In the genomic region with DNA sequence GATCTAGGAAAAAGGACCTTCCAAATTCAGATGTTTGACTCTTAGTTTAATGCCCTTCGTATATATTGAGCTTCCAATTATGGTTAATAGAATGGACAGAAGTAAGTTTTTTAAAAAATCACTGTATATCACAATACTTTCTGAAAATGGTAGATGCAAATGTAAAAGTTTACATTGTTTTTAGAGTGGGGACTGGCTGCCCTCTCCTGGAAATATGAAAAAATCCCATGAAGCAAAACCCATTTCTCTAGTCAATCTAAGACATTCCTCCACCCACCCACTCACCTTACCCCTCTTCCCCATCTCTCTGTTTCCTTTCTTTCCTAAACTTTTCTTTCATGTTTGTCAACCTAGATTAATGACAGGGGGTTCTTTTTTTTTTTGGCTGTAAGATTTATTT, we compare ENCODE assay signal across 11 cellular contexts.
DNase-seq lines count a peak whose midpoint lies in the region; ATAC-seq, FAIRE-seq and TF ChIP-seq lines count a peak whose summit lies in the region.
"Had no signal": no experiment of that assay in that cellular context is flagged by ENCODE, and none has a peak within 500 bp of the region (broad histone marks: within the 10 kb centered on the region; RNA-seq: fewer than 3 reads in every experiment).

No MANE protein-coding gene starts in this region.

- TF ChIP-seq CTCF in AG04450 (IDR thresholded peaks at IDR 0.05; ENCODE audit: low read depth, low read length) (peak; percentile 39), HCT116 (IDR thresholded peaks at IDR 0.05 in 2 of 3, conservative IDR thresholded peaks at IDR 0.05 in 1 of 3; ENCODE audit: borderline replicate concordance in 1 of 3, insufficient read depth in 1 of 3, low read depth in 2 of 3, low read length in 2 of 3) (no peak), astrocyte (IDR thresholded peaks at IDR 0.05; ENCODE audit: insufficient read depth, low read depth, low read length) (peak; percentile 30), left lung (IDR thresholded peaks at IDR 0.05) (peak in 1 of 2 donors; percentile 12), adrenal gland (IDR thresholded peaks at IDR 0.05) (peak in 1 of 6 experiments; percentile 10)
- no peak for TF ChIP-seq CTCF in CD8-positive, alpha-beta T cell (IDR thresholded peaks at IDR 0.05)

- intact Hi-C loops in HCT116 (cut with micrococcal nuclease): loop anchor here (5.0 kb wide), 1 partner anchor 1171 kb away; no protein-coding TSS in a partner anchor
- intact Hi-C loops in left lung (cut with DNase I): loop anchor here in 1 of 2 donors (10.0 kb wide), 2 partner anchors 234 to 386 kb away; no protein-coding TSS in a partner anchor
- intact Hi-C loops in adrenal gland (cut with DNase I): loop anchor here (5.0 to 10.0 kb wide), 2 partner anchors 241 to 244 kb away; no protein-coding TSS in a partner anchor
- intact Hi-C loops in CD8-positive, alpha-beta T cell (cut with DNase I, micrococcal nuclease): loop anchor here in 1 of 2 experiments (5.0 to 10.0 kb wide), 3 partner anchors 386 to 1536 kb away; no protein-coding TSS in a partner anchor

- H3K4me3 ChIP-seq in AG04450 (ENCODE audit: low read depth, low read length): no peak overlapping the region
- no peak overlapping the region for H3K4me3 ChIP-seq in HCT116 (replicated peaks in 1 of 2; ENCODE audit: low read depth in 1 of 2, low read length in 2 of 2)
- H3K4me3 ChIP-seq in astrocyte (ENCODE audit: insufficient read depth, low read depth, low read length): no peak overlapping the region
- no peak overlapping the region for H3K4me3 ChIP-seq in left lung
- no peak overlapping the region for H3K4me3 ChIP-seq in adrenal gland
- H3K4me3 ChIP-seq in CD8-positive, alpha-beta T cell (ENCODE audit: low read depth, low read length): no peak overlapping the region
- H3K4me3 ChIP-seq: SK-N-MC had no signal

- no peaks in the 10 kb centered on the region for H3K4me1 ChIP-seq in HCT116 (ENCODE audit: control insufficient read depth in 1 of 2, insufficient read depth in 2 of 2, low read length in 2 of 2)
- H3K4me1 ChIP-seq in astrocyte (ENCODE audit: insufficient read depth, low read length): no peaks in the 10 kb centered on the region
- H3K4me1 ChIP-seq in left lung: no peaks in the 10 kb centered on the region
- no peaks in the 10 kb centered on the region for H3K4me1 ChIP-seq in adrenal gland (replicated peaks in 1 of 2)
- H3K4me1 ChIP-seq in CD8-positive, alpha-beta T cell (ENCODE audit: insufficient read depth, low read length): no peaks in the 10 kb centered on the region

- WGBS in adrenal gland, 4 donors: 25 to 39% (median 31%) methylated on average over 1 of the region's 1 CpG

- H4K20me1 ChIP-seq in HCT116 (ENCODE audit: insufficient read depth): no peaks in the 10 kb centered on the region
- H4K20me1 ChIP-seq in astrocyte (ENCODE audit: insufficient read depth, low read length): no peaks in the 10 kb centered on the region

- no peaks in the 10 kb centered on the region for H3K9me3 ChIP-seq in AG04450 (ENCODE audit: control insufficient read depth, insufficient read depth, low read length)
- H3K9me3 ChIP-seq in HCT116 (ENCODE audit: control insufficient read depth in 1 of 2, insufficient read depth in 1 of 2, low read depth in 1 of 2, low read length in 2 of 2): no peaks in the 10 kb centered on the region
- no peaks in the 10 kb centered on the region for H3K9me3 ChIP-seq in astrocyte (ENCODE audit: insufficient read depth, low read depth, low read length)
- no peaks in the 10 kb centered on the region for H3K9me3 ChIP-seq in left lung
- no peaks in the 10 kb centered on the region for H3K9me3 ChIP-seq in adrenal gland (replicated peaks in 1 of 3)
- no peaks in the 10 kb centered on the region for H3K9me3 ChIP-seq in CD8-positive, alpha-beta T cell (ENCODE audit: low read length)

- no peaks in the 10 kb centered on the region for H3K79me2 ChIP-seq in HCT116 (ENCODE audit: insufficient read depth, low read length)
- H3K79me2 ChIP-seq in astrocyte (ENCODE audit: insufficient read depth, low read length): no peaks in the 10 kb centered on the region

- FAIRE-seq in astrocyte (lab: Jason Lieb, UNC): peak; percentile 88

- CTCF ChIA-PET in AG04450 (lab: Charles Lee): interaction anchor here (0.6 to 2.6 kb wide), 36 partner anchors 18 to 1342 kb away, joined by 3 to 48 read pairs (median 4); no protein-coding TSS in a partner anchor
- CTCF ChIA-PET in HCT116 (lab: Charles Lee): interaction anchor here (1.0 to 1.5 kb wide), 2 partner anchors 150 to 243 kb away, joined by 3 to 4 read pairs; no protein-coding TSS in a partner anchor
- CTCF ChIA-PET in CD8-positive, alpha-beta T cell (lab: Charles Lee): interaction anchor here (0.6 to 3.0 kb wide), 4 partner anchors 193 to 1170 kb away, joined by 3 to 13 read pairs (median 4); no protein-coding TSS in a partner anchor

- H3K27ac ChIP-seq in AG04450 (ENCODE audit: low read depth, low read length): no peak overlapping the region
- H3K27ac ChIP-seq in HCT116 (ENCODE audit: low read depth, low read length): no peak overlapping the region
- H3K27ac ChIP-seq in astrocyte (ENCODE audit: low read depth, low read length): no peak overlapping the region
- no peak overlapping the region for H3K27ac ChIP-seq in left lung
- H3K27ac ChIP-seq in adrenal gland: no peak overlapping the region
- H3K27ac ChIP-seq in CD8-positive, alpha-beta T cell (ENCODE audit: low read depth, low read length): no peak overlapping the region
- H3K27ac ChIP-seq: SK-N-MC had no signal

- DNase-seq in AG04450 (ENCODE audit: low read depth, low spot score) (no peak), HCT116 (ENCODE audit: low read depth, low spot score) (no peak), astrocyte (ENCODE audit: low read depth) (no peak), left lung (no peak), SIG-M5 treated with dmso at 0.1 percent for 504 hours (lab: John Stamatoyannopoulos, UW; ENCODE audit: unreplicated experiment) (no peak), adrenal gland (no peak), COLO829 (ENCODE audit: low spot score) (no peak)
- DNase-seq in CD8-positive, alpha-beta T cell: no peak
- DNase-seq: cerebellar nuclear complex, GF-D8 had no signal

- no peaks in the 10 kb centered on the region for H3K9me3 Mint-ChIP-seq in astrocyte (ENCODE audit: unreplicated experiment)
- H3K9me3 Mint-ChIP-seq in CD8-positive, alpha-beta T cell: no peaks in the 10 kb centered on the region

- RAD21 ChIA-PET in HCT116 (lab: Charles Lee; ENCODE audit: low non-redundant PET in 1 of 2, low total read pairs in 2 of 2, uncharacterized antibody in 2 of 2, unreplicated experiment in 2 of 2): no interaction called here

- TF ChIP-seq POLR2A in HCT116 (IDR thresholded peaks at IDR 0.05; ENCODE audit: borderline replicate concordance, extremely low read depth, insufficient read depth, insufficient read length) (no peak), adrenal gland (IDR thresholded peaks at IDR 0.05) (no peak)

- no peaks in the 10 kb centered on the region for H3K4me1 Mint-ChIP-seq in astrocyte (ENCODE audit: low read depth, unreplicated experiment)
- H3K4me1 Mint-ChIP-seq in CD8-positive, alpha-beta T cell (ENCODE audit: low read depth): no peaks in the 10 kb centered on the region

- TF ChIP-seq RAD21 in HCT116 (IDR thresholded peaks at IDR 0.05; ENCODE audit: low read depth): 0 out of 2 replicates have a peak, but pooled peaks have one; percentile 17

- no peaks in the 10 kb centered on the region for H3K9me2 ChIP-seq in HCT116 (ENCODE audit: insufficient read depth)

- no peaks in the 10 kb centered on the region for H3K27me3 ChIP-seq in AG04450 (ENCODE audit: control insufficient read depth, insufficient read depth, low read length)
- H3K27me3 ChIP-seq in HCT116 (ENCODE audit: insufficient read depth, low read length): no peaks in the 10 kb centered on the region
- no peaks in the 10 kb centered on the region for H3K27me3 ChIP-seq in astrocyte (ENCODE audit: insufficient read depth, low read length)
- H3K27me3 ChIP-seq in left lung: no peaks in the 10 kb centered on the region
- H3K27me3 ChIP-seq in adrenal gland: no peaks in the 10 kb centered on the region
- H3K27me3 ChIP-seq in CD8-positive, alpha-beta T cell (ENCODE audit: insufficient read depth, low read length): no peaks in the 10 kb centered on the region

- no peak overlapping the region for H3K27ac Mint-ChIP-seq in astrocyte (ENCODE audit: unreplicated experiment)
- no peak overlapping the region for H3K27ac Mint-ChIP-seq in CD8-positive, alpha-beta T cell

- no peaks in the 10 kb centered on the region for H3K36me3 ChIP-seq in HCT116 (ENCODE audit: control insufficient read depth in 1 of 2, insufficient read depth in 2 of 2, low read length in 2 of 2)
- H3K36me3 ChIP-seq in astrocyte (ENCODE audit: insufficient read depth, low read length): no peaks in the 10 kb centered on the region
- H3K36me3 ChIP-seq in left lung: no peaks in the 10 kb centered on the region
- H3K36me3 ChIP-seq in adrenal gland (replicated peaks in 1 of 2): no peaks in the 10 kb centered on the region
- no peaks in the 10 kb centered on the region for H3K36me3 ChIP-seq in CD8-positive, alpha-beta T cell (ENCODE audit: insufficient read depth, low read length)

- no peaks in the 10 kb centered on the region for H3K36me3 Mint-ChIP-seq in astrocyte (ENCODE audit: low read depth, unreplicated experiment)
- no peaks in the 10 kb centered on the region for H3K36me3 Mint-ChIP-seq in CD8-positive, alpha-beta T cell

- POLR2A ChIA-PET in AG04450 (lab: Yijun Ruan, JAX): no interaction called here
- POLR2A ChIA-PET in HCT116 (lab: Charles Lee): no interaction called here
- POLR2A ChIA-PET in CD8-positive, alpha-beta T cell (lab: Charles Lee): no interaction called here

- H2AFZ ChIP-seq in HCT116 (ENCODE audit: low read depth, low read length, poor library complexity, severe bottlenecking): no peak overlapping the region
- H2AFZ ChIP-seq in astrocyte (ENCODE audit: low read depth, low read length): no peak overlapping the region

- ATAC-seq in HCT116 (no peak), left lung (peak; percentile 25)
- no peak for ATAC-seq in CD8-positive, alpha-beta T cell

- H3K4me3 Mint-ChIP-seq in astrocyte (ENCODE audit: unreplicated experiment): no peak overlapping the region
- H3K4me3 Mint-ChIP-seq in CD8-positive, alpha-beta T cell: no peak overlapping the region

- H3K27me3 Mint-ChIP-seq in astrocyte (ENCODE audit: low read depth, unreplicated experiment): no peaks in the 10 kb centered on the region
- H3K27me3 Mint-ChIP-seq in CD8-positive, alpha-beta T cell (ENCODE audit: low read depth): no peaks in the 10 kb centered on the region

- no peak overlapping the region for H3K9ac ChIP-seq in HCT116 (ENCODE audit: low read length)
- no peak overlapping the region for H3K9ac ChIP-seq in astrocyte (ENCODE audit: low read length)

- no peak overlapping the region for H3K4me2 ChIP-seq in HCT116 (ENCODE audit: low read length)
- H3K4me2 ChIP-seq in astrocyte (ENCODE audit: low read length): no peak overlapping the region

- BruUV-seq in HCT116 (replicated peaks; lab: Mats Ljungman, UMichigan): no TSS peak

TF ChIP-seq in HCT116, 20 proteins besides CTCF, POLR2A, EP300 and RAD21 (continues in another document):
- TF ChIP-seq ATF3 (IDR thresholded peaks at IDR 0.05): no peak
- TF ChIP-seq TCF7L2 (IDR thresholded peaks at IDR 0.05; ENCODE audit: borderline replicate concordance, extremely low read depth, insufficient read depth, insufficient read length): no peak

Comparison
In these comparisons a context has a peak if more than half of its experiments do, and no peak if none do; other contexts are left out.
1. CTCF ChIP-seq: peak in AG04450 (single experiment) and astrocyte (single experiment); none in HCT116 (0 of 3) and CD8-positive, alpha-beta T cell (single experiment).